22 cellular contexts compared by ENCODE assay signal in the genomic region with DNA sequence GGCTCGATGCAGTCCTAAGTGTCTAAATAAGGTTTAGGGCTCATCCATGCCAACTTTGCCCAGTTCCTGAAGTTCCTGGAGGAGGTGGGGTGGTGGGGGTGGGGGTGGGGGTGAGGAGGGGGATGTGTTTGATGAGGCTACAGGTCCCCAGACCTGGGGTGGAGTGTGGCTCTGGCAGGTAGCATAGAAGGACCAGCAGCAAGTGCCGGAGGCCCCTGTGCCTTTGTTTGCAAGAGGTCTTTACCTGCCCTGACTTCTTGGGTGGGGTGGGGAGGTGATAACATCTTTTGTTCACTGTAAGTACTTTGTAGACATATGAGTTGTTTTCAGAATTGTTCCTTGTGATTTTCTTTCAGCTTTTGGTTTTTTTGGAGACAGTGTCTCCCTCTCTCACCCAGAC. TPM values are rescaled to one million over a fixed set of nuclear protein-coding genes. Genes with fewer than 3 reads are reported as not detected.
A peak's percentile ranks its signal among the peaks of the same experiment; 100 is the strongest.
DNase-seq lines count a peak whose midpoint lies in the region; ATAC-seq and TF ChIP-seq lines count a peak whose summit lies in the region.
"Had no signal": no experiment of that assay in that cellular context is flagged by ENCODE, and none has a peak within 500 bp of the region (broad histone marks: within the 10 kb centered on the region; RNA-seq: fewer than 3 reads in every experiment).

No MANE protein-coding gene starts in this region.

- ATAC-seq in IMR-90 (ENCODE audit: low read depth): no peak
- ATAC-seq in PC-3: no peak
- ATAC-seq: GM23338 had no signal

- H2BK15ac ChIP-seq in IMR-90 (ENCODE audit: low read depth, low read length) (no peak overlapping the region), mesenchymal stem cell (ENCODE audit: low read depth, poor library complexity, severe bottlenecking) (no peak overlapping the region)

- H2BK20ac ChIP-seq in IMR-90 (ENCODE audit: low read depth, low read length): no peak overlapping the region

- H2BK5ac ChIP-seq in IMR-90 (ENCODE audit: low read depth, low read length, poor library complexity, severe bottlenecking): no peak overlapping the region
- no peak overlapping the region for H2BK5ac ChIP-seq in mesenchymal stem cell (ENCODE audit: low read depth, low read length, poor library complexity, severe bottlenecking)

- H4K5ac ChIP-seq in IMR-90 (ENCODE audit: low read depth, low read length): no peak overlapping the region

- no peak for TF ChIP-seq CTCF in IMR-90 (conservative IDR thresholded peaks at IDR 0.05; ENCODE audit: low read depth, low read length)
- TF ChIP-seq CTCF in spleen (IDR thresholded peaks at IDR 0.05 in 8 of 11, conservative IDR thresholded peaks at IDR 0.05 in 3 of 11): no peak
- no peak for TF ChIP-seq CTCF in PC-3 (conservative IDR thresholded peaks at IDR 0.05; ENCODE audit: low read depth, low read length)

- H3K9me1 ChIP-seq in IMR-90 (ENCODE audit: insufficient read depth, low read length): peaks cover 44% of the 10 kb centered on the region

- no peak overlapping the region for H3K4me3 ChIP-seq in IMR-90 (ENCODE audit: insufficient read depth, low read depth, low read length)
- H3K4me3 ChIP-seq in mesenchymal stem cell (ENCODE audit: insufficient read depth in 1 of 2, low read depth in 1 of 2, low read length in 2 of 2): no peak overlapping the region
- H3K4me3 ChIP-seq in spleen: no peak overlapping the region
- H3K4me3 ChIP-seq in PC-3 (ENCODE audit: low read length): no peak overlapping the region
- H3K4me3 ChIP-seq: BLaER1 treated with 17β-estradiol and CSF1 and Interleukin-3, amounts not matched to agents 10 nM and 100 nM; GM23338; Peyer's patch had no signal

- H3K4ac ChIP-seq in IMR-90 (ENCODE audit: low read depth, low read length) (no peak overlapping the region), mesenchymal stem cell (ENCODE audit: low read depth in 1 of 2, low read length in 2 of 2) (no peak overlapping the region)

- H2BK12ac ChIP-seq in mesenchymal stem cell (ENCODE audit: low read length in 2 of 2): no peak overlapping the region

- H3K9me3 ChIP-seq in IMR-90 (ENCODE audit: control insufficient read depth, insufficient read depth, low read length) (no peaks in the 10 kb centered on the region), mesenchymal stem cell (ENCODE audit: control insufficient read depth, low read length) (no peaks in the 10 kb centered on the region), spleen (no peaks in the 10 kb centered on the region), PC-3 (ENCODE audit: low read length) (no peaks in the 10 kb centered on the region)
- H3K9me3 ChIP-seq: BLaER1 treated with 17β-estradiol and CSF1 and Interleukin-3, amounts not matched to agents 10 nM and 100 nM; Peyer's patch; SK-N-SH had no signal

- no peak overlapping the region for H4K91ac ChIP-seq in IMR-90 (ENCODE audit: insufficient read depth, low read depth, low read length)
- H4K91ac ChIP-seq in mesenchymal stem cell (ENCODE audit: low read length): no peak overlapping the region

- peaks cover 99% of the 10 kb centered on the region for H4K20me1 ChIP-seq in IMR-90 (ENCODE audit: insufficient read depth, low read length)
- H4K20me1 ChIP-seq in PC-3 (ENCODE audit: low read length): peaks cover 3% of the 10 kb centered on the region; the same call in 1 of the 2 replicates
- H4K20me1 ChIP-seq: BLaER1 treated with 17β-estradiol and CSF1 and Interleukin-3, amounts not matched to agents 10 nM and 100 nM had no signal

- H3K56ac ChIP-seq in IMR-90 (ENCODE audit: extremely low read depth, insufficient read depth, low read length): no peak overlapping the region

- H3K23ac ChIP-seq in IMR-90 (ENCODE audit: low read depth, low read length) (0 out of 2 replicates have a peak overlapping the region, but pooled peaks have one; percentile 27), mesenchymal stem cell (ENCODE audit: low read length in 2 of 2) (no peak overlapping the region)

- no peak overlapping the region for H3K4me2 ChIP-seq in IMR-90 (ENCODE audit: low read depth, low read length)
- H3K4me2 ChIP-seq in mesenchymal stem cell (ENCODE audit: low read length, poor library complexity, severe bottlenecking): no peak overlapping the region
- no peak overlapping the region for H3K4me2 ChIP-seq in PC-3 (ENCODE audit: low read length)
- H3K4me2 ChIP-seq: BLaER1 treated with 17β-estradiol and CSF1 and Interleukin-3, amounts not matched to agents 10 nM and 100 nM; GM23338; SK-N-SH had no signal

- peaks cover 44% of the 10 kb centered on the region for H3K4me1 ChIP-seq in IMR-90 (ENCODE audit: control insufficient read depth, insufficient read depth, low read length)
- peaks cover 49% of the 10 kb centered on the region for H3K4me1 ChIP-seq in mesenchymal stem cell (ENCODE audit: control insufficient read depth, insufficient read depth, low read depth, low read length)
- peaks cover 0 to 16% (median 6%) of the 10 kb centered on the region in 6 donors for H3K4me1 ChIP-seq in spleen
- peaks cover 42% of the 10 kb centered on the region for H3K4me1 ChIP-seq in PC-3 (ENCODE audit: insufficient read depth, low read length)
- H3K4me1 ChIP-seq: BLaER1 treated with 17β-estradiol and CSF1 and Interleukin-3, amounts not matched to agents 10 nM and 100 nM had no signal

- BruUV-seq in IMR-90 (replicated peaks; lab: Mats Ljungman, UMichigan) (no TSS peak), PC-3 (replicated peaks; lab: Mats Ljungman, UMichigan) (no TSS peak)

- H3K9me2 ChIP-seq in PC-3 (replicated peaks; ENCODE audit: low read length): no peaks in the 10 kb centered on the region
- H3K9me2 ChIP-seq: SK-N-SH had no signal

- TF ChIP-seq POLR2A in IMR-90 (IDR thresholded peaks at IDR 0.05; ENCODE audit: low read depth, low read length) (no peak), spleen (IDR thresholded peaks at IDR 0.05) (no peak)

- no peak overlapping the region for H4K8ac ChIP-seq in IMR-90 (ENCODE audit: low read depth in 2 of 2, low read length in 2 of 2)
- no peak overlapping the region for H4K8ac ChIP-seq in mesenchymal stem cell (ENCODE audit: low read length)

- H3K27ac ChIP-seq in IMR-90 (ENCODE audit: insufficient read depth, low read length) (no peak overlapping the region), angular gyrus (ENCODE audit: low read depth, low read length) (peak overlapping the region; percentile 87), mesenchymal stem cell (ENCODE audit: low read length, poor library complexity, severe bottlenecking) (peak overlapping the region; percentile 12), spleen (no peak overlapping the region), PC-3 (ENCODE audit: low read length) (no peak overlapping the region)
- H3K27ac ChIP-seq: BLaER1 treated with 17β-estradiol and CSF1 and Interleukin-3, amounts not matched to agents 10 nM and 100 nM; Peyer's patch had no signal

- WGBS in IMR-90 (ENCODE audit: extremely low coverage in 2 of 2, insufficient read length in 1 of 2), 2 experiments: no CpG with 5 or more reads among the region's 2 CpGs
- 97% methylated on average over 2 of the region's 2 CpGs for whole genome bisulfite sequencing in mesenchymal stem cell
- 73 to 94% (median 86%) methylated on average over 2 of the region's 2 CpGs for WGBS in spleen, 5 donors

- H2AFZ ChIP-seq in IMR-90 (replicated peaks; ENCODE audit: low read length, poor library complexity) (no peak overlapping the region), mesenchymal stem cell (ENCODE audit: low read depth, low read length) (no peak overlapping the region), PC-3 (ENCODE audit: low read length) (no peak overlapping the region)
- H2AFZ ChIP-seq: GM23338 had no signal

- in situ Hi-C loops in IMR-90 (cut with MboI; ENCODE audit: low sequenced_read_pairs): loop anchor here (10.0 kb wide), 1 partner anchor 407 kb away; no protein-coding TSS in a partner anchor

- H3F3A ChIP-seq in PC-3 (ENCODE audit: low read length, unreplicated experiment): no peaks in the 10 kb centered on the region

- no peaks in the 10 kb centered on the region for H3K27me3 ChIP-seq in IMR-90 (ENCODE audit: control insufficient read depth, insufficient read depth, low read length)
- H3K27me3 ChIP-seq in mesenchymal stem cell (ENCODE audit: control insufficient read depth in 1 of 2, insufficient read depth in 1 of 2, low read length in 2 of 2): no peaks in the 10 kb centered on the region
- H3K27me3 ChIP-seq in spleen (replicated peaks in 1 of 7): no peaks in the 10 kb centered on the region
- no peaks in the 10 kb centered on the region for H3K27me3 ChIP-seq in PC-3 (ENCODE audit: low read length)
- H3K27me3 ChIP-seq: BLaER1 treated with 17β-estradiol and CSF1 and Interleukin-3, amounts not matched to agents 10 nM and 100 nM; Peyer's patch had no signal

- H2AK5ac ChIP-seq in IMR-90 (ENCODE audit: low read depth, low read length) (no peak overlapping the region), mesenchymal stem cell (ENCODE audit: low read length, severe bottlenecking) (no peak overlapping the region)

- POLR2A ChIA-PET in IMR-90 (lab: Charles Lee; ENCODE audit: unreplicated experiment) (no interaction called here), PC-3 (lab: Charles Lee; ENCODE audit: unreplicated experiment) (no interaction called here)

- dilution Hi-C loops in IMR-90 (cut with HindIII; ENCODE audit: low sequenced_read_pairs, unreplicated experiment): no loop called here

- intact Hi-C loops in IMR-90 (cut with micrococcal nuclease) (no loop called here), spleen (cut with DNase I; ENCODE audit: low total_unique reads) (no loop called here), PC-3 (cut with micrococcal nuclease) (no loop called here)

- peaks cover 99% of the 10 kb centered on the region for H3K79me2 ChIP-seq in PC-3 (ENCODE audit: low read length)

- H3K79me1 ChIP-seq in IMR-90 (ENCODE audit: low read depth in 1 of 2, low read length in 2 of 2): peaks cover 0 to 56% of the 10 kb centered on the region in 2 experiments; a peak in 2 of 4 replicates
- no peaks in the 10 kb centered on the region for H3K79me1 ChIP-seq in mesenchymal stem cell (replicated peaks; ENCODE audit: low read length, poor library complexity, severe bottlenecking)

- no peak for DNase-seq in IMR-90
- DNase-seq in mesenchymal stem cell: peak; percentile 1
- peak; percentile 33 for DNase-seq in spleen
- no peak for DNase-seq in cerebellum (ENCODE audit: low spot score)
- DNase-seq in PC-3: no peak
- DNase-seq in SKM-1 treated with dmso at 0.1 percent for 144 hours (lab: John Stamatoyannopoulos, UW; ENCODE audit: unreplicated experiment): no peak
- DNase-seq: AML-193; CD4-positive, alpha-beta memory T cell; COR-L47; H9; KBM-7; NCI-H1105 treated with DMSO at 0.1 percent for 48 hours; NCI-H2029; NCI-H446 treated with DMSO at 0.1 percent for 48 hours; NCI-H526; NCI-H82; NK-92 treated with Interleukin-12 subunit alpha and Interleukin-12 subunit beta, amount 100 ng/mL, for 24 hours; Peyer's patch; SK-N-SH had no signal

- peaks cover 16% of the 10 kb centered on the region for H3K36me3 ChIP-seq in IMR-90 (ENCODE audit: control insufficient read depth, insufficient read depth, low read length)
- peaks cover 5 to 20% of the 10 kb centered on the region in 2 experiments for H3K36me3 ChIP-seq in mesenchymal stem cell (ENCODE audit: control insufficient read depth in 1 of 2, insufficient read depth in 2 of 2, low read depth in 1 of 2, low read length in 2 of 2)
- no peaks in the 10 kb centered on the region for H3K36me3 ChIP-seq in spleen
- H3K36me3 ChIP-seq in PC-3 (ENCODE audit: low read depth, low read length): no peaks in the 10 kb centered on the region
- H3K36me3 ChIP-seq: BLaER1 treated with 17β-estradiol and CSF1 and Interleukin-3, amounts not matched to agents 10 nM and 100 nM; Peyer's patch had no signal

- H3K18ac ChIP-seq in IMR-90 (ENCODE audit: low read depth, low read length) (no peak overlapping the region), mesenchymal stem cell (ENCODE audit: low read depth in 1 of 2, low read length in 2 of 2) (no peak overlapping the region)

- TF ChIP-seq RAD21 in IMR-90 (IDR thresholded peaks at IDR 0.05; ENCODE audit: low read length): no peak

- H3K9ac ChIP-seq in IMR-90 (ENCODE audit: low read depth, low read length) (no peak overlapping the region), mesenchymal stem cell (ENCODE audit: low read length) (no peak overlapping the region), PC-3 (ENCODE audit: low read length) (no peak overlapping the region)
- H3K9ac ChIP-seq: BLaER1 treated with 17β-estradiol and CSF1 and Interleukin-3, amounts not matched to agents 10 nM and 100 nM; SK-N-SH had no signal

- H3K14ac ChIP-seq in IMR-90 (replicated peaks; ENCODE audit: low read depth, low read length): no peak overlapping the region
- no peak overlapping the region for H3K14ac ChIP-seq in mesenchymal stem cell (ENCODE audit: low read length in 2 of 2)

- H2BK120ac ChIP-seq in IMR-90 (ENCODE audit: low read depth, low read length) (no peak overlapping the region), mesenchymal stem cell (ENCODE audit: low read depth, low read length) (no peak overlapping the region)

- CTCF ChIA-PET in IMR-90 (lab: Yijun Ruan, JAX): no interaction called here
- CTCF ChIA-PET in PC-3 (lab: Charles Lee): no interaction called here

- H2AK9ac ChIP-seq in IMR-90 (replicated peaks; ENCODE audit: low read depth, low read length, poor library complexity): no peak overlapping the region

RNA-seq across cellular contexts. Expression of gene SH3BP4, which starts 10.0 kb away (rescaled TPM):
- total RNA-seq in IMR-90 (2012; rRNA removed): 112 and 122 TPM in 2 replicates
- 101 and 104 TPM in 2 replicates for polyA plus RNA-seq in IMR-90 (2012; rRNA removed)
- polyA plus RNA-seq in IMR-90 (2012; cell fraction: cytosol; rRNA removed): 62.6 and 79.6 TPM in 2 replicates
- polyA plus RNA-seq in IMR-90 (2012; cell fraction: nucleus; rRNA removed; ENCODE audit: low replicate concordance): 63.9 and 105 TPM in 2 replicates
- 48.8 TPM for polyA plus RNA-seq in mesenchymal stem cell (2013, experiment 1 of 2)
- polyA plus RNA-seq in mesenchymal stem cell (2013, experiment 2 of 2): 47.7 TPM
- 10 to 100 TPM; 10.2 to 21.0 (median 20.0) TPM for total RNA-seq in spleen
- 1 to 10 TPM; 2.3 to 3.7 (median 3.7) TPM for polyA plus RNA-seq in spleen
- 19.7 TPM for total RNA-seq in cerebellum
- 35.2 and 47.3 TPM in 2 replicates for total RNA-seq in PC-3 (2014; rRNA removed)
- polyA plus RNA-seq: CD4-positive, alpha-beta memory T cell had no signal

Comparison
In these comparisons a context has a peak if more than half of its experiments do, and no peak if none do; other contexts are left out.
1. DNase-seq: peak in mesenchymal stem cell (single experiment) and spleen (single experiment); none in IMR-90 (single experiment), cerebellum (single experiment), PC-3 (single experiment) and SKM-1 treated with dmso at 0.1 percent for 144 hours (single experiment).
2. H3K27ac ChIP-seq: peak in angular gyrus (single experiment) and mesenchymal stem cell (single experiment); none in IMR-90 (single experiment), spleen (0 of 8) and PC-3 (single experiment).